1 cellular context compared by ENCODE assay signal in the genomic region with DNA sequence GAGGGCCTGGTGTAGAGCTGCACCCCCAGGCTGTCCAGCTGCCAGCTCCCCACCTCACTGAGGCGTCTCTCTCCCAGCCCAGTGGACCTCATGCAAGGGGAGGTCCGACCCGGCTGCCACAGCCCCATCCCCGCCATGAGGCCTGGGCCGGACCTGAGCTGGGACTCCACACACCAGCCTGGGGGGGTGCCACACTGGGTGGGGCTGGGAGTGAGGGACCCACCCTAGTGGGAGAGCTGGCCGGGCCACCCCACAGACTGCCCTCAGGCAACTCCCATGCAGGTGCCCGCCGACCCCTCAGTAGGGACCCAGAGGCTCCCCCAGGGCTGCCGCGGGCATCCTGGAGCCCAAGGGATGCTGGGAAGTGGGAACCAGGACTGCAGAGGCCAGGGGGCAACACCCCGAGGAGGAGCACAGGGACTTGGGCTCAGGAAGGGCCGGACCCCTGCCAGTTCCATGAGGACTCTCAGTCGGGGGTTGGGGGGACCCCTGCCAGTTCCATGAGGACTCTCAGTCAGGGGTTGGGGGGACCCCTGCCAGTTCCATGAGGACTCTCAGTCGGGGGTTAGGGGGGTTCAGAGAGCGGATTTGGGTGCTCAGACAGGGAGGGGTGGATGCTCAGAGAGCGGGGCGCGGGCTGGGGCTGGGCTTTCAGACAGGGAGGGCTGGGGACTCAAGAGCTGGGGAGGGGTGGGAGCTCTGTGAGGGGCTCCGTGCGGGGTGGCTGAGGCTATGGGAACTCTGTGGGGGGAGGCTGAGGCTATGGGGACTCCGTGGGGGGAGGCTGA.
A peak's percentile ranks its signal among the peaks of the same experiment; 100 is the strongest.
TF ChIP-seq lines count a peak whose summit lies in the region.

No MANE protein-coding gene starts in this region.

TF ChIP-seq in K562, 482 proteins besides CTCF, POLR2A, EP300 and RAD21:
- TF ChIP-seq, protein P1, sequence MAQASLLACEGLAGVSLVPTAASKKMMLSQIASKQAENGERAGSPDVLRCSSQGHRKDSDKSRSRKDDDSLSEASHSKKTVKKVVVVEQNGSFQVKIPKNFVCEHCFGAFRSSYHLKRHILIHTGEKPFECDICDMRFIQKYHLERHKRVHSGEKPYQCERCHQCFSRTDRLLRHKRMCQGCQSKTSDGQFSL (CRISPR knock-in tag; IDR thresholded peaks at IDR 0.05) = 0 out of 2 replicates have a peak, but pooled peaks have one; percentile 11
- TF ChIP-seq, protein P1 (tag; IDR thresholded peaks at IDR 0.05) = no peak
- TF ChIP-seq, protein P2, sequence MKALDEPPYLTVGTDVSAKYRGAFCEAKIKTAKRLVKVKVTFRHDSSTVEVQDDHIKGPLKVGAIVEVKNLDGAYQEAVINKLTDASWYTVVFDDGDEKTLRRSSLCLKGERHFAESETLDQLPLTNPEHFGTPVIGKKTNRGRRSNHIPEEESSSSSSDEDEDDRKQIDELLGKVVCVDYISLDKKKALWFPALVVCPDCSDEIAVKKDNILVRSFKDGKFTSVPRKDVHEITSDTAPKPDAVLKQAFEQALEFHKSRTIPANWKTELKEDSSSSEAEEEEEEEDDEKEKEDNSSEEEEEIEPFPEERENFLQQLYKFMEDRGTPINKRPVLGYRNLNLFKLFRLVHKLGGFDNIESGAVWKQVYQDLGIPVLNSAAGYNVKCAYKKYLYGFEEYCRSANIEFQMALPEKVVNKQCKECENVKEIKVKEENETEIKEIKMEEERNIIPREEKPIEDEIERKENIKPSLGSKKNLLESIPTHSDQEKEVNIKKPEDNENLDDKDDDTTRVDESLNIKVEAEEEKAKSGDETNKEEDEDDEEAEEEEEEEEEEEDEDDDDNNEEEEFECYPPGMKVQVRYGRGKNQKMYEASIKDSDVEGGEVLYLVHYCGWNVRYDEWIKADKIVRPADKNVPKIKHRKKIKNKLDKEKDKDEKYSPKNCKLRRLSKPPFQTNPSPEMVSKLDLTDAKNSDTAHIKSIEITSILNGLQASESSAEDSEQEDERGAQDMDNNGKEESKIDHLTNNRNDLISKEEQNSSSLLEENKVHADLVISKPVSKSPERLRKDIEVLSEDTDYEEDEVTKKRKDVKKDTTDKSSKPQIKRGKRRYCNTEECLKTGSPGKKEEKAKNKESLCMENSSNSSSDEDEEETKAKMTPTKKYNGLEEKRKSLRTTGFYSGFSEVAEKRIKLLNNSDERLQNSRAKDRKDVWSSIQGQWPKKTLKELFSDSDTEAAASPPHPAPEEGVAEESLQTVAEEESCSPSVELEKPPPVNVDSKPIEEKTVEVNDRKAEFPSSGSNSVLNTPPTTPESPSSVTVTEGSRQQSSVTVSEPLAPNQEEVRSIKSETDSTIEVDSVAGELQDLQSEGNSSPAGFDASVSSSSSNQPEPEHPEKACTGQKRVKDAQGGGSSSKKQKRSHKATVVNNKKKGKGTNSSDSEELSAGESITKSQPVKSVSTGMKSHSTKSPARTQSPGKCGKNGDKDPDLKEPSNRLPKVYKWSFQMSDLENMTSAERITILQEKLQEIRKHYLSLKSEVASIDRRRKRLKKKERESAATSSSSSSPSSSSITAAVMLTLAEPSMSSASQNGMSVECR (CRISPR knock-in tag; IDR thresholded peaks at IDR 0.05) = no peak
- no peak for TF ChIP-seq ZNF584 (CRISPR knock-in tag; IDR thresholded peaks at IDR 0.05; ENCODE audit: low read depth)
- TF ChIP-seq, protein P3, sequence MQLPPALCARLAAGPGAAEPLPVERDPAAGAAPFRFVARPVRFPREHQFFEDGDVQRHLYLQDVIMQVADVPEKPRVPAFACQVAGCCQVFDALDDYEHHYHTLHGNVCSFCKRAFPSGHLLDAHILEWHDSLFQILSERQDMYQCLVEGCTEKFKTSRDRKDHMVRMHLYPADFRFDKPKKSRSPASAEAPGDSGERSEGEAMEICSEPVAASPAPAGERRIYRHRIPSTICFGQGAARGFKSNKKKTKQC (CRISPR knock-in tag; IDR thresholded peaks at IDR 0.05) = 0 out of 2 replicates have a peak, but pooled peaks have one; percentile 12
TF ChIP-seq in K562: peak in this region for 2.
